11 cellular contexts compared by ENCODE assay signal in the genomic region with DNA sequence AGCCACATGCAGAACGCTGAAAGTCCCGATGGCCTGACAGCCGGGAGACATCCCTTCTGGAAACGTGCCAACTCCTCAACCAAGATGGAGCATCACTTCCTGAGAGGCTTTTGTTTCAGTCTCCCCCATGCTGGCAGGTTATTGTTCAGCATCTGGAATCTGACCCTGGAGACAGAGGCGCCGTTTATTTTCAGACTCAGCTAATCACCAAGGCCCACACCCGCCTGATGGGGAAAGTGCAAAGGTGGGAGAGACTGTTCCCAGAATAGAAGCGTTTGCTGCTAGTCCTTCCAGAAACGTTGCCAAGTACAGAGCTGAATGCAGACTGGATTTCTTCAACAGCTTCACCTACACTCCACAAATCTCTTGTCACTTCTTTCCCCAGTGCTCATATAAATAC. TPM values are rescaled to one million over a fixed set of nuclear protein-coding genes. Genes with fewer than 3 reads are reported as not detected.
DNase-seq lines count a peak whose midpoint lies in the region; ATAC-seq and TF ChIP-seq lines count a peak whose summit lies in the region.
"Had no signal": no experiment of that assay in that cellular context is flagged by ENCODE, and none has a peak within 500 bp of the region (broad histone marks: within the 10 kb centered on the region; RNA-seq: fewer than 3 reads in every experiment).

No MANE protein-coding gene starts in this region.

- CTCF ChIA-PET in MCF 10A (lab: Yijun Ruan, JAX), result interaction anchor here (0.6 kb wide), 1 partner anchor 974 kb away, joined by 3 read pairs; no protein-coding TSS in a partner anchor

- H3K4me1 Mint-ChIP-seq in MCF 10A (ENCODE audit: insufficient read depth, unreplicated experiment), result peaks cover 21% of the 10 kb centered on the region
- H3K4me1 Mint-ChIP-seq: stimulated activated memory B cell treated with anti-CD40 and anti-IgM and Interleukin-4, amounts not matched to agents 10 μg/mL and 1 μg/mL and 100 μg/mL, for 72 hours had no signal

- WGBS in body of pancreas, 2 donors, result 15 to 19% methylated on average over 9 of the region's 9 CpGs
- WGBS in spleen, 5 donors, result 32 to 41% (median 37%) methylated on average over 9 of the region's 9 CpGs

- no peak overlapping the region for H3K4me3 Mint-ChIP-seq in MCF 10A (ENCODE audit: unreplicated experiment)
- H3K4me3 Mint-ChIP-seq: stimulated activated memory B cell treated with anti-CD40 and anti-IgM and Interleukin-4, amounts not matched to agents 10 μg/mL and 1 μg/mL and 100 μg/mL, for 72 hours had no signal

- H3K4me1 ChIP-seq in breast epithelium, result no peaks in the 10 kb centered on the region
- peaks cover 23% of the 10 kb centered on the region for H3K4me1 ChIP-seq in body of pancreas
- peaks cover 0 to 19% (median 7%) of the 10 kb centered on the region in 6 donors for H3K4me1 ChIP-seq in spleen

- no peak overlapping the region for H3K27ac Mint-ChIP-seq in MCF 10A (ENCODE audit: low read depth, unreplicated experiment)
- H3K27ac Mint-ChIP-seq: stimulated activated memory B cell treated with anti-CD40 and anti-IgM and Interleukin-4, amounts not matched to agents 10 μg/mL and 1 μg/mL and 100 μg/mL, for 72 hours had no signal

- BruUV-seq in MCF 10A (replicated peaks; lab: Mats Ljungman, UMichigan), result no TSS peak

- H3K4me3 ChIP-seq in breast epithelium, result no peak overlapping the region
- H3K4me3 ChIP-seq in body of pancreas, result no peak overlapping the region
- no peak overlapping the region for H3K4me3 ChIP-seq in spleen

- peak; percentile 45 for ATAC-seq in body of pancreas
- ATAC-seq: stimulated activated memory B cell treated with anti-CD40 and anti-IgM and Interleukin-4, amounts not matched to agents 10 μg/mL and 1 μg/mL and 100 μg/mL, for 72 hours had no signal

- H3K36me3 ChIP-seq in breast epithelium (no peaks in the 10 kb centered on the region), body of pancreas (replicated peaks in 1 of 2; ENCODE audit: insufficient read depth in 1 of 2, low read depth in 2 of 2) (no peaks in the 10 kb centered on the region), spleen (no peaks in the 10 kb centered on the region)

- no peak overlapping the region for H3K27ac ChIP-seq in breast epithelium
- no peak overlapping the region for H3K27ac ChIP-seq in body of pancreas
- H3K27ac ChIP-seq in spleen, result no peak overlapping the region
- H3K27ac ChIP-seq: VCaP had no signal

- POLR2A ChIA-PET in MCF 10A (lab: Yijun Ruan, JAX), result interaction anchor here (1.0 kb wide), 1 partner anchor 10 kb away, joined by 3 read pairs; no protein-coding TSS in a partner anchor

- TF ChIP-seq POLR2A in breast epithelium (IDR thresholded peaks at IDR 0.05), result no peak
- TF ChIP-seq POLR2A in body of pancreas (IDR thresholded peaks at IDR 0.05), result no peak
- no peak for TF ChIP-seq POLR2A in spleen (IDR thresholded peaks at IDR 0.05)

- DNase-seq in MCF 10A (ENCODE audit: unreplicated experiment) (peak; percentile 72), breast epithelium (ENCODE audit: low spot score in 2 of 2) (no peak), body of pancreas (peak; percentile 20 to 69 (median 31)), iris pigment epithelial cell (ENCODE audit: low read depth) (peak; percentile 71), spleen (no peak), RKO (ENCODE audit: low spot score) (no peak), GOT3 (lab: John Stamatoyannopoulos, UW) (no peak), SKM-1 treated with dmso at 0.1 percent for 144 hours (lab: John Stamatoyannopoulos, UW; ENCODE audit: unreplicated experiment) (no peak)
- DNase-seq: activated gamma-delta T cell treated with Interleukin-2 at 50 U/mL for 16 hours had no signal

- H3K27me3 ChIP-seq in breast epithelium (no peaks in the 10 kb centered on the region), body of pancreas (no peaks in the 10 kb centered on the region), spleen (replicated peaks in 1 of 7) (no peaks in the 10 kb centered on the region)

- no peaks in the 10 kb centered on the region for H3K36me3 Mint-ChIP-seq in MCF 10A (ENCODE audit: insufficient read depth, unreplicated experiment)
- H3K36me3 Mint-ChIP-seq: stimulated activated memory B cell treated with anti-CD40 and anti-IgM and Interleukin-4, amounts not matched to agents 10 μg/mL and 1 μg/mL and 100 μg/mL, for 72 hours had no signal

- H3K9me3 ChIP-seq in breast epithelium (no peaks in the 10 kb centered on the region), body of pancreas (no peaks in the 10 kb centered on the region), spleen (no peaks in the 10 kb centered on the region)

- TF ChIP-seq CTCF in MCF 10A (IDR thresholded peaks at IDR 0.05; ENCODE audit: unreplicated experiment) (no peak), breast epithelium (IDR thresholded peaks at IDR 0.05) (no peak), body of pancreas (IDR thresholded peaks at IDR 0.05) (no peak), spleen (IDR thresholded peaks at IDR 0.05 in 8 of 11, conservative IDR thresholded peaks at IDR 0.05 in 3 of 11) (no peak)

- H3K27me3 Mint-ChIP-seq in MCF 10A (ENCODE audit: insufficient read depth, unreplicated experiment), result no peaks in the 10 kb centered on the region

- H3K9me3 Mint-ChIP-seq in MCF 10A (ENCODE audit: unreplicated experiment), result no peaks in the 10 kb centered on the region
- H3K9me3 Mint-ChIP-seq: stimulated activated memory B cell treated with anti-CD40 and anti-IgM and Interleukin-4, amounts not matched to agents 10 μg/mL and 1 μg/mL and 100 μg/mL, for 72 hours had no signal

- intact Hi-C loops in MCF 10A (cut with micrococcal nuclease), result no loop called here
- intact Hi-C loops in breast epithelium (cut with DNase I; ENCODE audit: low total_unique reads), result no loop called here
- intact Hi-C loops in body of pancreas (cut with DNase I), result no loop called here
- intact Hi-C loops in spleen (cut with DNase I; ENCODE audit: low total_unique reads), result no loop called here

RNA-seq across cellular contexts. Expression of a gene that starts 41.8 kb away (rescaled TPM):
- total RNA-seq in MCF 10A (2022) (2.7 and 2.8 TPM in 2 replicates), breast epithelium (10 to 100 TPM; 16.6 to 27.7 (median 18.7) TPM), body of pancreas (1 to 10 TPM; 2.3 to 6.6 TPM), spleen (10 to 100 TPM; 28.9 to 50.9 (median 39.9) TPM)
- polyA plus RNA-seq in spleen, result 10 to 100 TPM in 2 of 3 donors, 1 to 10 TPM in 1; 6.4 to 18.2 (median 13.6) TPM

Comparison
In these comparisons a context has a peak if more than half of its experiments do, and no peak if none do; other contexts are left out.
1. DNase-seq: peak in MCF 10A (single experiment), body of pancreas (4 of 4) and iris pigment epithelial cell (single experiment); none in breast epithelium (0 of 2), spleen (single experiment), RKO (single experiment), GOT3 (single experiment) and SKM-1 treated with dmso at 0.1 percent for 144 hours (single experiment).